In genomic region chr20:62618622-62619529, GRCh38 we compare ENCODE assay signal across 8 cellular contexts. TPM values are rescaled to one million over a fixed set of nuclear protein-coding genes. Genes with fewer than 3 reads are reported as not detected.
DNase-seq lines count a peak whose midpoint lies in the region; ATAC-seq and TF ChIP-seq lines count a peak whose summit lies in the region.

No MANE protein-coding gene starts in this region.

- H3K27me3 ChIP-seq in BLaER1 (no peaks in the 10 kb centered on the region), SJCRH30 (no peaks in the 10 kb centered on the region), right atrium auricular region (no peaks in the 10 kb centered on the region)

- H3K27ac ChIP-seq in BLaER1: no peak overlapping the region
- no peak overlapping the region for H3K27ac ChIP-seq in SJCRH30
- H3K27ac ChIP-seq in right atrium auricular region: peak overlapping the region; percentile 74 to 77

- H3K4me2 ChIP-seq in BLaER1: peak overlapping the region; percentile 89

- DNase-seq in SJCRH30: peak; percentile 56 to 63
- no peak for DNase-seq in right atrium auricular region (ENCODE audit: low spot score)
- DNase-seq in DMS153 (lab: John Stamatoyannopoulos, UW): no peak

- no peaks in the 10 kb centered on the region for H3K9me3 ChIP-seq in BLaER1
- no peaks in the 10 kb centered on the region for H3K9me3 ChIP-seq in SJCRH30 (replicated peaks)
- H3K9me3 ChIP-seq in right atrium auricular region: no peaks in the 10 kb centered on the region

- H3K4me1 ChIP-seq in BLaER1 (peaks cover 81% of the 10 kb centered on the region), SJCRH30 (peaks cover 35% of the 10 kb centered on the region), right atrium auricular region (peaks cover 0 to 61% of the 10 kb centered on the region in 2 donors)

- H4K20me1 ChIP-seq in BLaER1: no peaks in the 10 kb centered on the region

- no peaks in the 10 kb centered on the region for H3K36me3 ChIP-seq in BLaER1
- H3K36me3 ChIP-seq in SJCRH30: no peaks in the 10 kb centered on the region
- no peaks in the 10 kb centered on the region for H3K36me3 ChIP-seq in right atrium auricular region

- TF ChIP-seq CTCF in right atrium auricular region (IDR thresholded peaks at IDR 0.05): no peak

- H3K4me3 ChIP-seq in BLaER1: no peak overlapping the region
- no peak overlapping the region for H3K4me3 ChIP-seq in SJCRH30
- H3K4me3 ChIP-seq in right atrium auricular region: no peak overlapping the region

- ATAC-seq in GM21390 (IDR thresholded peaks at IDR 0.05; ENCODE audit: unreplicated experiment): peak; percentile 49
- no peak for ATAC-seq in GM19351 (IDR thresholded peaks at IDR 0.05; ENCODE audit: unreplicated experiment)
- ATAC-seq in HG02970 (IDR thresholded peaks at IDR 0.05; ENCODE audit: low FRiP score, unreplicated experiment): no peak
- ATAC-seq in HG03571 (IDR thresholded peaks at IDR 0.05; ENCODE audit: unreplicated experiment): no peak

- H3K9ac ChIP-seq in BLaER1: no peak overlapping the region

RNA-seq across cellular contexts. Expression of gene SLCO4A1, which starts 23.4 kb away (rescaled TPM):
- total RNA-seq in SJCRH30 (2014; rRNA removed; shearing (Covaris generic)): 3.9 and 5.8 TPM in 2 replicates
- total RNA-seq in right atrium auricular region: 10 to 100 TPM; 13.4 to 19.8 TPM

Comparison
In these comparisons a context has a peak if more than half of its experiments do, and no peak if none do; other contexts are left out.
1. H3K27ac ChIP-seq: peak in right atrium auricular region (2 of 2); none in BLaER1 (single experiment) and SJCRH30 (single experiment).
2. DNase-seq: peak in SJCRH30 (2 of 2); none in right atrium auricular region (single experiment) and DMS153 (single experiment).